In genomic region chr9:94139672-94140417, GRCh38 we compare ENCODE assay signal across 8 cellular contexts. TPM values are rescaled to one million over a fixed set of nuclear protein-coding genes. Genes with fewer than 3 reads are reported as not detected.
A peak's percentile ranks its signal among the peaks of the same experiment; 100 is the strongest.
DNase-seq lines count a peak whose midpoint lies in the region; ATAC-seq, FAIRE-seq and TF ChIP-seq lines count a peak whose summit lies in the region.

No MANE protein-coding gene starts in this region.

- POLR2A ChIA-PET in activated CD4-positive, alpha-beta memory T cell treated with anti-CD3 and anti-CD28 coated beads, Interleukin-2, amount 10 ng/mL, durations not matched to agents 7 days and 5 days (lab: Charles Lee), result no interaction called here

- no peak for TF ChIP-seq POLR2A in body of pancreas (IDR thresholded peaks at IDR 0.05)

- H3K36me3 ChIP-seq in body of pancreas (replicated peaks in 1 of 2; ENCODE audit: insufficient read depth in 1 of 2, low read depth in 2 of 2), result no peaks in the 10 kb centered on the region
- H3K36me3 ChIP-seq in keratinocyte (ENCODE audit: control insufficient read depth in 2 of 2, extremely low read depth in 1 of 2, insufficient read depth in 2 of 2, low read length in 2 of 2), result no peaks in the 10 kb centered on the region

- no peak overlapping the region for H3K4me3 Mint-ChIP-seq in activated CD4-positive, alpha-beta memory T cell treated with anti-CD3 and anti-CD28 coated beads, Interleukin-2, amount 10 ng/mL, durations not matched to agents 7 days and 5 days

- H3K9me3 Mint-ChIP-seq in activated CD4-positive, alpha-beta memory T cell treated with anti-CD3 and anti-CD28 coated beads, Interleukin-2, amount 10 ng/mL, durations not matched to agents 7 days and 5 days, result no peaks in the 10 kb centered on the region

- H3K4me2 ChIP-seq in keratinocyte (ENCODE audit: control insufficient read depth, extremely low read depth, insufficient read depth, low read depth, low read length), result peak overlapping the region; percentile 80

- H3K27me3 ChIP-seq in body of pancreas (no peaks in the 10 kb centered on the region), keratinocyte (ENCODE audit: control insufficient read depth, extremely low read depth, insufficient read depth, low read length) (no peaks in the 10 kb centered on the region)

- TF ChIP-seq CTCF in body of pancreas (IDR thresholded peaks at IDR 0.05) (no peak), keratinocyte (optimal IDR thresholded peaks at IDR 0.05 in 1 of 3, IDR thresholded peaks at IDR 0.05 in 1 of 3, conservative IDR thresholded peaks at IDR 0.05 in 1 of 3; ENCODE audit: extremely low read depth in 1 of 3, insufficient read depth in 2 of 3, low read length in 3 of 3) (no peak)

- ATAC-seq in body of pancreas, result peak; percentile 59

- no peaks in the 10 kb centered on the region for H3K9me1 ChIP-seq in keratinocyte (ENCODE audit: control insufficient read depth, extremely low read depth, insufficient read depth, low read length)

- H3K9ac ChIP-seq in keratinocyte (ENCODE audit: control insufficient read depth, extremely low read depth, insufficient read depth, low read length), result peak overlapping the region; percentile 55

- peak; percentile 85 for FAIRE-seq in keratinocyte (lab: Jason Lieb, UNC)

- H2AFZ ChIP-seq in keratinocyte (ENCODE audit: control insufficient read depth, low read length), result peak overlapping the region; percentile 81

- in situ Hi-C loops in KBM-7 (cut with MboI; ENCODE audit: low pct_unique_long_range_greater_than_20kb, low sequenced_read_pairs), result no loop called here

- H4K20me1 ChIP-seq in keratinocyte (ENCODE audit: control insufficient read depth, extremely low read depth, insufficient read depth, low read length), result no peaks in the 10 kb centered on the region

- peaks cover 2% of the 10 kb centered on the region for H3K27me3 Mint-ChIP-seq in activated CD4-positive, alpha-beta memory T cell treated with anti-CD3 and anti-CD28 coated beads, Interleukin-2, amount 10 ng/mL, durations not matched to agents 7 days and 5 days

- intact Hi-C loops in body of pancreas (cut with DNase I), result loop anchor here (10.0 kb wide), 1 partner anchor 55 kb away; no protein-coding TSS in a partner anchor

- no peaks in the 10 kb centered on the region for H3K36me3 Mint-ChIP-seq in activated CD4-positive, alpha-beta memory T cell treated with anti-CD3 and anti-CD28 coated beads, Interleukin-2, amount 10 ng/mL, durations not matched to agents 7 days and 5 days (ENCODE audit: low read depth)

- DNase-seq in HS-27A (ENCODE audit: low read depth) (peak; percentile 90), body of pancreas (peak; percentile 44 to 81 (median 62)), keratinocyte (ENCODE audit: low read depth, low spot score) (peak; percentile 59), stromal cell of bone marrow (ENCODE audit: low read depth) (peak; percentile 94), DMS114 treated with DMSO at 0.1 percent for 48 hours (lab: John Stamatoyannopoulos, UW; ENCODE audit: unreplicated experiment) (no peak), KBM-7 (no peak)
- DNase-seq in activated CD4-positive, alpha-beta T cell treated with anti-CD3 and anti-CD28 coated beads for 48 hours, result no peak
- no peak for DNase-seq in activated CD4-positive, alpha-beta memory T cell treated with anti-CD3 and anti-CD28 coated beads, Interleukin-2, amount 10 ng/mL, durations not matched to agents 7 days and 5 days

- H3K4me1 ChIP-seq in body of pancreas, result peaks cover 10% of the 10 kb centered on the region
- peaks cover 55% of the 10 kb centered on the region for H3K4me1 ChIP-seq in keratinocyte (ENCODE audit: control insufficient read depth, extremely low read depth, insufficient read depth, low read length)

- no peak overlapping the region for H3K27ac Mint-ChIP-seq in activated CD4-positive, alpha-beta memory T cell treated with anti-CD3 and anti-CD28 coated beads, Interleukin-2, amount 10 ng/mL, durations not matched to agents 7 days and 5 days

- no peaks in the 10 kb centered on the region for H3K4me1 Mint-ChIP-seq in activated CD4-positive, alpha-beta memory T cell treated with anti-CD3 and anti-CD28 coated beads, Interleukin-2, amount 10 ng/mL, durations not matched to agents 7 days and 5 days

- H3K27ac ChIP-seq in body of pancreas (peak overlapping the region in 3 of 4 donors; percentile 40 to 49 (median 45)), keratinocyte (ENCODE audit: control insufficient read depth, insufficient read depth, low read length) (peak overlapping the region; percentile 78)

- H3K9me3 ChIP-seq in body of pancreas (no peaks in the 10 kb centered on the region), keratinocyte (ENCODE audit: control insufficient read depth, low read depth, low read length) (no peaks in the 10 kb centered on the region)

- H3K79me2 ChIP-seq in keratinocyte (ENCODE audit: control insufficient read depth, insufficient read depth, low read length), result no peaks in the 10 kb centered on the region

- H3K4me3 ChIP-seq in body of pancreas, result no peak overlapping the region
- H3K4me3 ChIP-seq in keratinocyte (ENCODE audit: control insufficient read depth in 2 of 3, extremely low read depth in 1 of 3, insufficient read depth in 2 of 3, low read depth in 1 of 3, low read length in 3 of 3), result peak overlapping the region in 2 of 3 experiments; percentile 11 to 22

- CTCF ChIA-PET in activated CD4-positive, alpha-beta memory T cell treated with anti-CD3 and anti-CD28 coated beads, Interleukin-2, amount 10 ng/mL, durations not matched to agents 7 days and 5 days (lab: Charles Lee), result interaction anchor here (0.7 kb wide), 1 partner anchor 73 kb away, joined by 3 read pairs; no protein-coding TSS in a partner anchor

- dilution Hi-C loops in keratinocyte (cut with MboI; ENCODE audit: extremely low pct_ligation_motif_present, low sequenced_read_pairs), result no loop called here

- 60 to 62% methylated on average over 12 to 13 of the region's 13 CpGs for WGBS in body of pancreas, 2 donors

RNA-seq across cellular contexts. Expression of gene PTPDC1, which starts 55.6 kb away (rescaled TPM):
- total RNA-seq in body of pancreas, result 10 to 100 TPM; 11.7 to 12.2 TPM
- 4.4 to 8.2 TPM (median 7.5 TPM) in 3 replicates for polyA plus RNA-seq in keratinocyte
- 3.0 TPM for polyA plus RNA-seq in keratinocyte (2011; ENCODE audit: low read depth)
- polyA plus RNA-seq in keratinocyte (2011; cell fraction: cytosol; rRNA removed), result 2.1 and 3.2 TPM in 2 replicates
- polyA plus RNA-seq in keratinocyte (2011; cell fraction: nucleus; rRNA removed), result 23.1 and 25.3 TPM in 2 replicates
- polyA plus RNA-seq in keratinocyte (2012; ENCODE audit: low replicate concordance), result 2.8 and 3.3 TPM in 2 replicates
- polyA minus RNA-seq in keratinocyte, result 2.9 to 12.6 TPM (median 7.7 TPM) in 3 replicates
- polyA minus RNA-seq in keratinocyte (2011; cell fraction: cytosol; rRNA and poly(A)+ RNA removed), result 4.4 TPM
- 13.3 and 21.6 TPM in 2 replicates for polyA minus RNA-seq in keratinocyte (2011; cell fraction: nucleus; rRNA and poly(A)+ RNA removed)
- total RNA-seq in activated CD4-positive, alpha-beta memory T cell treated with anti-CD3 and anti-CD28 coated beads, Interleukin-2, amount 10 ng/mL, durations not matched to agents 7 days and 5 days, result 1 to 10 TPM; 3.9 TPM

Comparison
In these comparisons a context has a peak if more than half of its experiments do, and no peak if none do; other contexts are left out.
1. DNase-seq: peak in HS-27A (single experiment), body of pancreas (4 of 4), keratinocyte (single experiment) and stromal cell of bone marrow (single experiment); none in DMS114 treated with DMSO at 0.1 percent for 48 hours (single experiment), activated CD4-positive, alpha-beta T cell treated with anti-CD3 and anti-CD28 coated beads for 48 hours (single experiment), KBM-7 (single experiment) and activated CD4-positive, alpha-beta memory T cell treated with anti-CD3 and anti-CD28 coated beads, Interleukin-2, amount 10 ng/mL, durations not matched to agents 7 days and 5 days (single experiment).
2. H3K4me3 ChIP-seq: peak in keratinocyte (2 of 3); none in body of pancreas (0 of 2).